Comparison of ENCODE assay signal across 16 cellular contexts in genomic region chr19:3345850-3346460, GRCh38. TPM values are rescaled to one million over a fixed set of nuclear protein-coding genes. Genes with fewer than 3 reads are reported as not detected.
A peak's percentile ranks its signal among the peaks of the same experiment; 100 is the strongest.
DNase-seq lines count a peak whose midpoint lies in the region; ATAC-seq and TF ChIP-seq lines count a peak whose summit lies in the region.
"Had no signal": no experiment of that assay in that cellular context is flagged by ENCODE, and none has a peak within 500 bp of the region (broad histone marks: within the 10 kb centered on the region; RNA-seq: fewer than 3 reads in every experiment).

No MANE protein-coding gene starts in this region.

- ATAC-seq in GM21528 (IDR thresholded peaks at IDR 0.05; ENCODE audit: low FRiP score, unreplicated experiment), result no peak
- ATAC-seq: WTC11 had no signal

- H3K27ac ChIP-seq in SJCRH30 (no peak overlapping the region), esophagus squamous epithelium (peak overlapping the region; percentile 78 to 93 (median 88)), muscle layer of duodenum (ENCODE audit: low read length) (peak overlapping the region; percentile 35), thyroid gland (peak overlapping the region; percentile 79 to 93 (median 81))
- H3K27ac ChIP-seq: BLaER1, HL-60 had no signal

- intact Hi-C loops in esophagus squamous epithelium (cut with DNase I), result no loop called here
- intact Hi-C loops in thyroid gland (cut with DNase I), result no loop called here

- TF ChIP-seq CTCF in esophagus squamous epithelium (IDR thresholded peaks at IDR 0.05) (no peak), thyroid gland (IDR thresholded peaks at IDR 0.05) (no peak)

- H3K4me1 ChIP-seq in SJCRH30 (peaks cover 2% of the 10 kb centered on the region; the same call in 1 of the 2 replicates), esophagus squamous epithelium (peaks cover 31 to 79% (median 38%) of the 10 kb centered on the region in 3 donors), muscle layer of duodenum (ENCODE audit: control insufficient read depth in 1 of 2, insufficient read depth in 2 of 2, low read length in 2 of 2) (peaks cover 0 to 33% of the 10 kb centered on the region in 2 donors), thyroid gland (peaks cover 34 to 49% of the 10 kb centered on the region in 2 donors)

- DNase-seq in SJCRH30 (no peak), esophagus squamous epithelium (lab: John Stamatoyannopoulos, UW) (no peak), thyroid gland (no peak), dermis blood vessel endothelial cell (no peak), erythroblast (lab: John Stamatoyannopoulos, UW) (no peak), immature natural killer cell (no peak)
- DNase-seq: activated CD8-positive, alpha-beta memory T cell treated with anti-CD3 and anti-CD28 coated beads, Interleukin-2, amount 50 U/mL, for 48 hours; activated naive CD8-positive, alpha-beta T cell treated with anti-CD3 and anti-CD28 coated beads, Interleukin-2, amount 10 ng/mL, durations not matched to agents 7 days and 5 days; DMS79 treated with DMSO at 0.1 percent for 48 hours; NCI-H2107; stimulated activated CD8-positive, alpha-beta memory T cell treated with anti-CD3 and anti-CD28 coated beads, Interleukin-4, amount 100 ng/mL, for 48 hours had no signal

- H3K36me3 ChIP-seq in SJCRH30 (no peaks in the 10 kb centered on the region), esophagus squamous epithelium (no peaks in the 10 kb centered on the region), muscle layer of duodenum (ENCODE audit: control insufficient read depth in 1 of 2, insufficient read depth in 2 of 2, low read length in 2 of 2) (no peaks in the 10 kb centered on the region), thyroid gland (no peaks in the 10 kb centered on the region)
- H3K36me3 ChIP-seq: BLaER1 had no signal

- H3K4me1 Mint-ChIP-seq in immature natural killer cell, result peaks cover 0 to 3% of the 10 kb centered on the region in 2 donors
- H3K4me1 Mint-ChIP-seq: activated naive CD8-positive, alpha-beta T cell treated with anti-CD3 and anti-CD28 coated beads, Interleukin-2, amount 10 ng/mL, durations not matched to agents 7 days and 5 days; WTC11 had no signal

- no peak overlapping the region for H3K4me3 Mint-ChIP-seq in immature natural killer cell
- H3K4me3 Mint-ChIP-seq: activated naive CD8-positive, alpha-beta T cell treated with anti-CD3 and anti-CD28 coated beads, Interleukin-2, amount 10 ng/mL, durations not matched to agents 7 days and 5 days; WTC11 had no signal

- TF ChIP-seq POLR2A in esophagus squamous epithelium (IDR thresholded peaks at IDR 0.05) (no peak), thyroid gland (IDR thresholded peaks at IDR 0.05) (no peak), erythroblast (IDR thresholded peaks at IDR 0.05; ENCODE audit: low read length) (no peak)

- no peaks in the 10 kb centered on the region for H3K27me3 ChIP-seq in SJCRH30
- H3K27me3 ChIP-seq in esophagus squamous epithelium, result no peaks in the 10 kb centered on the region
- no peaks in the 10 kb centered on the region for H3K27me3 ChIP-seq in muscle layer of duodenum (ENCODE audit: low read depth, low read length)
- no peaks in the 10 kb centered on the region for H3K27me3 ChIP-seq in thyroid gland
- H3K27me3 ChIP-seq: BLaER1 had no signal

- H3K4me3 ChIP-seq in SJCRH30, result peak overlapping the region; percentile 40
- peak overlapping the region in 1 of 4 donors; percentile 50 for H3K4me3 ChIP-seq in esophagus squamous epithelium
- no peak overlapping the region for H3K4me3 ChIP-seq in muscle layer of duodenum (ENCODE audit: low read depth in 1 of 2, low read length in 2 of 2)
- no peak overlapping the region for H3K4me3 ChIP-seq in thyroid gland (replicated peaks in 1 of 3)
- H3K4me3 ChIP-seq: BLaER1 had no signal

- H3K27ac Mint-ChIP-seq in immature natural killer cell, result no peak overlapping the region
- H3K27ac Mint-ChIP-seq: activated naive CD8-positive, alpha-beta T cell treated with anti-CD3 and anti-CD28 coated beads, Interleukin-2, amount 10 ng/mL, durations not matched to agents 7 days and 5 days; WTC11 had no signal

- no peaks in the 10 kb centered on the region for H3K36me3 Mint-ChIP-seq in immature natural killer cell
- H3K36me3 Mint-ChIP-seq: activated naive CD8-positive, alpha-beta T cell treated with anti-CD3 and anti-CD28 coated beads, Interleukin-2, amount 10 ng/mL, durations not matched to agents 7 days and 5 days; WTC11 had no signal

- peaks cover 0 to 2% (median 0%) of the 10 kb centered on the region in 3 donors for H3K27me3 Mint-ChIP-seq in immature natural killer cell (ENCODE audit: low read depth in 3 of 3)
- H3K27me3 Mint-ChIP-seq: activated naive CD8-positive, alpha-beta T cell treated with anti-CD3 and anti-CD28 coated beads, Interleukin-2, amount 10 ng/mL, durations not matched to agents 7 days and 5 days had no signal

- H3K9me3 Mint-ChIP-seq in immature natural killer cell, result no peaks in the 10 kb centered on the region
- H3K9me3 Mint-ChIP-seq: activated naive CD8-positive, alpha-beta T cell treated with anti-CD3 and anti-CD28 coated beads, Interleukin-2, amount 10 ng/mL, durations not matched to agents 7 days and 5 days; WTC11 had no signal

- H3K9me3 ChIP-seq in SJCRH30 (replicated peaks) (no peaks in the 10 kb centered on the region), esophagus squamous epithelium (no peaks in the 10 kb centered on the region), muscle layer of duodenum (ENCODE audit: control insufficient read depth in 1 of 2, low read length in 2 of 2) (no peaks in the 10 kb centered on the region), thyroid gland (no peaks in the 10 kb centered on the region)
- H3K9me3 ChIP-seq: BLaER1 had no signal

- WGBS in esophagus squamous epithelium, 2 donors, result 44 to 61% methylated on average over 9 to 10 of the region's 15 CpGs
- 49 to 79% methylated on average over 13 to 15 of the region's 15 CpGs for WGBS in thyroid gland, 2 donors

RNA-seq across cellular contexts. Expression of gene NFIC, which starts 20.4 kb away (rescaled TPM):
- 15.1 and 16.4 TPM in 2 replicates for total RNA-seq in SJCRH30 (2014; rRNA removed; shearing (Covaris generic))
- total RNA-seq in esophagus squamous epithelium (10 to 100 TPM; 40.8 to 80.9 (median 61.0) TPM), thyroid gland (100 to 1,000 TPM in 3 of 4 donors, 10 to 100 TPM in 1; 76.2 to 183 (median 132) TPM), dermis blood vessel endothelial cell (33.0 and 59.0 TPM in 2 replicates)
- polyA plus RNA-seq in immature natural killer cell, result 10 to 100 TPM in 1 of 3 donors, 1 to 10 TPM in 1, not detected in 1; 2.8 to 13.3 TPM
